Comparison of ENCODE assay signal across 1 cellular context in genomic region chr1:2194898-2195673, GRCh38.
TF ChIP-seq lines count a peak whose summit lies in the region.

No MANE protein-coding gene starts in this region.

TF ChIP-seq in K562, 482 proteins besides CTCF, POLR2A, EP300 and RAD21 (continued from another document and continues in another):
- TF ChIP-seq NONO (IDR thresholded peaks at IDR 0.05; ENCODE audit: low read depth in 2 of 2, low read length in 1 of 2) (peak in 1 of 2 experiments; percentile 66; a peak in 1 of 4 replicates), PATZ1 (CRISPR knock-in tag; IDR thresholded peaks at IDR 0.05; ENCODE audit: borderline replicate concordance) (peak; percentile 56; the same call in 1 of the 2 replicates), TSHZ1 (CRISPR knock-in tag; IDR thresholded peaks at IDR 0.05) (no peak), NRF1 (conservative IDR thresholded peaks at IDR 0.05 in 1 of 2, IDR thresholded peaks at IDR 0.05 in 1 of 2) (no peak; a peak in 1 of 4 replicates), KAT7 (CRISPR knock-in tag; IDR thresholded peaks at IDR 0.05; ENCODE audit: borderline replicate concordance) (peak; percentile 75; the same call in 1 of the 2 replicates), BRF1 (IDR thresholded peaks at IDR 0.05; ENCODE audit: borderline replicate concordance, extremely low read depth, insufficient read length) (no peak), TBP (optimal IDR thresholded peaks at IDR 0.05; ENCODE audit: low read depth, low read length) (peak; percentile 30), CCNT2 (IDR thresholded peaks at IDR 0.05; ENCODE audit: borderline replicate concordance, extremely low read depth, insufficient read length, low read depth, low read length) (peak; percentile 89), ETS1 (conservative IDR thresholded peaks at IDR 0.05; ENCODE audit: control insufficient read depth, low read depth, low read length) (0 out of 2 replicates have a peak, but pooled peaks have one; percentile 49), NBN (IDR thresholded peaks at IDR 0.05; ENCODE audit: low read depth) (peak; percentile 50; the same call in 1 of the 2 replicates), NFIC (IDR thresholded peaks at IDR 0.05) (peak; percentile 87), CTBP1 (IDR thresholded peaks at IDR 0.05; ENCODE audit: borderline replicate concordance) (peak; percentile 90), E2F1 (CRISPR knock-in tag; IDR thresholded peaks at IDR 0.05) (peak; percentile 64), MGA (IDR thresholded peaks at IDR 0.05) (no peak; the same call in 1 of the 2 replicates), ZNF766 (CRISPR knock-in tag; conservative IDR thresholded peaks at IDR 0.05) (peak; percentile 51; the same call in 1 of the 2 replicates), FUS (optimal IDR thresholded peaks at IDR 0.05; ENCODE audit: low read depth, low read length) (no peak), SP1 (CRISPR knock-in tag; IDR thresholded peaks at IDR 0.05) (peak; percentile 89), CREB1 (IDR thresholded peaks at IDR 0.05) (0 out of 2 replicates have a peak, but pooled peaks have one; percentile 3), CREB1 (CRISPR knock-in tag; IDR thresholded peaks at IDR 0.05) (peak; percentile 23; the same call in 1 of the 2 replicates), MIER1 (IDR thresholded peaks at IDR 0.05; ENCODE audit: low read depth) (no peak), EHMT2 (IDR thresholded peaks at IDR 0.05) (no peak), PML (IDR thresholded peaks at IDR 0.05; ENCODE audit: low read length) (peak; percentile 32; the same call in 1 of the 2 replicates), NEUROD1 (IDR thresholded peaks at IDR 0.05; ENCODE audit: borderline replicate concordance, low read depth, low read length, partially characterized antibody) (peak; percentile 47), SIN3A (IDR thresholded peaks at IDR 0.05; ENCODE audit: borderline replicate concordance in 2 of 2, control insufficient read depth in 1 of 2, low read depth in 2 of 2, low read length in 2 of 2) (peak; percentile 52 to 62; a peak in 2 of 4 replicates), FIP1L1 (IDR thresholded peaks at IDR 0.05; ENCODE audit: low read depth, low read length, poor library complexity, severe bottlenecking) (peak; percentile 78), HDAC8 (tag; IDR thresholded peaks at IDR 0.05) (peak; percentile 27; the same call in 1 of the 2 replicates), TOE1 (IDR thresholded peaks at IDR 0.05; ENCODE audit: borderline replicate concordance) (peak; percentile 79; the same call in 1 of the 2 replicates), TOE1 (CRISPR knock-in tag; IDR thresholded peaks at IDR 0.05; ENCODE audit: borderline replicate concordance, low read depth) (no peak), STAG1 (CRISPR knock-in tag; IDR thresholded peaks at IDR 0.05; ENCODE audit: borderline replicate concordance) (peak; percentile 87), SRSF3 (IDR thresholded peaks at IDR 0.05; ENCODE audit: insufficient read depth, low read length) (no peak), SRF (CRISPR knock-in tag; IDR thresholded peaks at IDR 0.05) (peak in 1 of 2 experiments; percentile 39; a peak in 1 of 4 replicates), ZNF764 (CRISPR knock-in tag; IDR thresholded peaks at IDR 0.05; ENCODE audit: low read depth) (peak; percentile 74), HLTF (IDR thresholded peaks at IDR 0.05) (0 out of 2 replicates have a peak, but pooled peaks have one; percentile 8), OTX1 (CRISPR knock-in tag; IDR thresholded peaks at IDR 0.05) (peak; percentile 14; the same call in 1 of the 2 replicates)
- TF ChIP-seq, protein P1, sequence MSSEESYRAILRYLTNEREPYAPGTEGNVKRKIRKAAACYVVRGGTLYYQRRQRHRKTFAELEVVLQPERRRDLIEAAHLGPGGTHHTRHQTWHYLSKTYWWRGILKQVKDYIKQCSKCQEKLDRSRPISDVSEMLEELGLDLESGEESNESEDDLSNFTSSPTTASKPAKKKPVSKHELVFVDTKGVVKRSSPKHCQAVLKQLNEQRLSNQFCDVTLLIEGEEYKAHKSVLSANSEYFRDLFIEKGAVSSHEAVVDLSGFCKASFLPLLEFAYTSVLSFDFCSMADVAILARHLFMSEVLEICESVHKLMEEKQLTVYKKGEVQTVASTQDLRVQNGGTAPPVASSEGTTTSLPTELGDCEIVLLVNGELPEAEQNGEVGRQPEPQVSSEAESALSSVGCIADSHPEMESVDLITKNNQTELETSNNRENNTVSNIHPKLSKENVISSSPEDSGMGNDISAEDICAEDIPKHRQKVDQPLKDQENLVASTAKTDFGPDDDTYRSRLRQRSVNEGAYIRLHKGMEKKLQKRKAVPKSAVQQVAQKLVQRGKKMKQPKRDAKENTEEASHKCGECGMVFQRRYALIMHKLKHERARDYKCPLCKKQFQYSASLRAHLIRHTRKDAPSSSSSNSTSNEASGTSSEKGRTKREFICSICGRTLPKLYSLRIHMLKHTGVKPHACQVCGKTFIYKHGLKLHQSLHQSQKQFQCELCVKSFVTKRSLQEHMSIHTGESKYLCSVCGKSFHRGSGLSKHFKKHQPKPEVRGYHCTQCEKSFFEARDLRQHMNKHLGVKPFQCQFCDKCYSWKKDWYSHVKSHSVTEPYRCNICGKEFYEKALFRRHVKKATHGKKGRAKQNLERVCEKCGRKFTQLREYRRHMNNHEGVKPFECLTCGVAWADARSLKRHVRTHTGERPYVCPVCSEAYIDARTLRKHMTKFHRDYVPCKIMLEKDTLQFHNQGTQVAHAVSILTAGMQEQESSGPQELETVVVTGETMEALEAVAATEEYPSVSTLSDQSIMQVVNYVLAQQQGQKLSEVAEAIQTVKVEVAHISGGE (CRISPR knock-in tag; IDR thresholded peaks at IDR 0.05), result peak in 2 of 3 experiments; percentile 57 to 76; a peak in 4 of 6 replicates
